Comparison of ENCODE assay signal across 32 cellular contexts in genomic region chr9:36759976-36760375, GRCh38.
"Had no signal": no experiment of that assay in that cellular context is flagged by ENCODE, and none has a peak within 500 bp of the region (broad histone marks: within the 10 kb centered on the region; RNA-seq: fewer than 3 reads in every experiment).

No MANE protein-coding gene starts in this region.

- DNase-seq: Karpas-422, Kasumi-1, MG63, MM.1S, MV-4-11, NCI-H1048, NCI-H1092, NCI-H1092 treated with DMSO at 0.1 percent for 48 hours, NCI-H1105, NCI-H1105 treated with DMSO at 0.1 percent for 48 hours, NCI-H1417 treated with DMSO at 0.1 percent for 48 hours, NCI-H1436, NCI-H1436 treated with DMSO at 0.1 percent for 48 hours, NCI-H146, NCI-H1694, NCI-H1694 treated with DMSO at 0.1 percent for 48 hours, NCI-H187, NCI-H187 treated with DMSO at 0.1 percent for 48 hours, NCI-H1930, NCI-H2029, NCI-H2029 treated with DMSO at 0.1 percent for 48 hours, NCI-H2081, NCI-H2081 treated with DMSO at 0.1 percent for 48 hours, NCI-H2107, NCI-H2171, NCI-H2171 treated with DMSO at 0.1 percent for 48 hours, NCI-H2227 treated with DMSO at 0.1 percent for 48 hours, NCI-H226, NCI-H345, NCI-H446, NCI-H446 treated with DMSO at 0.1 percent for 48 hours, NCI-H510A had no signal
